In genomic region chr5:39426136-39426535, GRCh38 we compare ENCODE assay signal across 15 cellular contexts. TPM values are rescaled to one million over a fixed set of nuclear protein-coding genes. Genes with fewer than 3 reads are reported as not detected.
DNase-seq lines count a peak whose midpoint lies in the region; ATAC-seq and TF ChIP-seq lines count a peak whose summit lies in the region.
"Had no signal": no experiment of that assay in that cellular context is flagged by ENCODE, and none has a peak within 500 bp of the region (broad histone marks: within the 10 kb centered on the region; RNA-seq: fewer than 3 reads in every experiment).

No MANE protein-coding gene starts in this region.

- H3K36me3 ChIP-seq in heart left ventricle (no peaks in the 10 kb centered on the region), endodermal cell (ENCODE audit: control insufficient read depth, insufficient read depth, low read length) (no peaks in the 10 kb centered on the region), muscle layer of duodenum (ENCODE audit: control insufficient read depth in 1 of 2, insufficient read depth in 2 of 2, low read length in 2 of 2) (peaks cover 0 to 7% of the 10 kb centered on the region in 2 donors), upper lobe of left lung (no peaks in the 10 kb centered on the region)

- 34 to 55% (median 51%) methylated on average over 5 of the region's 5 CpGs for WGBS in heart left ventricle, 4 donors
- 86 to 100% methylated on average over 1 to 5 of the region's 5 CpGs for WGBS in endodermal cell (ENCODE audit: insufficient coverage in 1 of 2, insufficient read length in 1 of 2), 2 experiments
- 63 to 75% methylated on average over 4 to 5 of the region's 5 CpGs for WGBS in upper lobe of left lung, 2 donors

- no peaks in the 10 kb centered on the region for H3K9me3 Mint-ChIP-seq in endodermal cell
- H3K9me3 Mint-ChIP-seq: activated B cell treated with CpG ODN at 0.5 μM for 24 hours; activated T-helper 1 cell treated with anti-CD3 and anti-CD28 coated beads, Interleukin-12 subunit alpha, Interleukin-12 subunit beta, Interleukin-2, Interleukin-4 antibody, amounts not matched to agents 30 ng/mL and 10 ng/mL and 1 ng/mL, durations not matched to agents 14 hours and 24 hours and 36 hours; central memory CD8-positive, alpha-beta T cell had no signal

- intact Hi-C loops in heart left ventricle (cut with DNase I) (loop anchor here in 5 of 10 donors (5.0 to 10.0 kb wide), 5 partner anchors 79 to 121 kb away; no protein-coding TSS in a partner anchor), left cardiac atrium (cut with DNase I) (no loop called here)

- TF ChIP-seq EP300 in upper lobe of left lung (IDR thresholded peaks at IDR 0.05), result no peak

- peak overlapping the region in 7 of 12 donors; percentile 65 to 76 (median 70) for H3K4me3 ChIP-seq in heart left ventricle
- H3K4me3 ChIP-seq in endodermal cell (ENCODE audit: low read length), result no peak overlapping the region
- H3K4me3 ChIP-seq in muscle layer of duodenum (ENCODE audit: low read depth in 1 of 2, low read length in 2 of 2), result no peak overlapping the region
- no peak overlapping the region for H3K4me3 ChIP-seq in upper lobe of left lung
- H3K4me3 ChIP-seq: GM12878 had no signal

- no peak for TF ChIP-seq CTCF in heart left ventricle (IDR thresholded peaks at IDR 0.05)
- no peak for TF ChIP-seq CTCF in endodermal cell (conservative IDR thresholded peaks at IDR 0.05)
- TF ChIP-seq CTCF in upper lobe of left lung (IDR thresholded peaks at IDR 0.05), result no peak

- H3K36me3 Mint-ChIP-seq in endodermal cell (ENCODE audit: low read depth) (no peaks in the 10 kb centered on the region), T-helper 17 cell (ENCODE audit: low read depth) (peaks cover 2% of the 10 kb centered on the region)

- peaks cover 3% of the 10 kb centered on the region for H3K27me3 Mint-ChIP-seq in endodermal cell (ENCODE audit: insufficient read depth)
- H3K27me3 Mint-ChIP-seq in T-helper 17 cell, result peaks cover 63% of the 10 kb centered on the region

- H3K27ac ChIP-seq in heart left ventricle (peak overlapping the region in 11 of 12 donors; percentile 6 to 91 (median 74)), endodermal cell (ENCODE audit: low read depth, low read length) (no peak overlapping the region), muscle layer of duodenum (ENCODE audit: low read length) (peak overlapping the region; percentile 56), upper lobe of left lung (peak overlapping the region in 3 of 4 donors; percentile 22 to 85 (median 64))

- ATAC-seq in heart left ventricle (peak in 2 of 4 donors; percentile 1 to 12), left cardiac atrium (no peak), upper lobe of left lung (ENCODE audit: low FRiP score in 2 of 2) (no peak), HG03521 (IDR thresholded peaks at IDR 0.05; ENCODE audit: unreplicated experiment) (no peak), GM21717 (IDR thresholded peaks at IDR 0.05; ENCODE audit: unreplicated experiment) (no peak), T-helper 17 cell (no peak)
- ATAC-seq: GM12878 had no signal

- peak overlapping the region; percentile 81 for H3K4me3 Mint-ChIP-seq in endodermal cell
- H3K4me3 Mint-ChIP-seq in T-helper 17 cell, result no peak overlapping the region
- H3K4me3 Mint-ChIP-seq: activated B cell treated with CpG ODN at 0.5 μM for 24 hours; activated T-helper 1 cell treated with anti-CD3 and anti-CD28 coated beads, Interleukin-12 subunit alpha, Interleukin-12 subunit beta, Interleukin-2, Interleukin-4 antibody, amounts not matched to agents 30 ng/mL and 10 ng/mL and 1 ng/mL, durations not matched to agents 14 hours and 24 hours and 36 hours had no signal

- TF ChIP-seq POLR2A in heart left ventricle (IDR thresholded peaks at IDR 0.05) (no peak), upper lobe of left lung (IDR thresholded peaks at IDR 0.05) (no peak)

- H3K4me1 Mint-ChIP-seq in endodermal cell (peaks cover 25% of the 10 kb centered on the region), T-helper 17 cell (peaks cover 8% of the 10 kb centered on the region)

- H3K9ac ChIP-seq in endodermal cell (ENCODE audit: extremely low read depth, low read length, poor library complexity, severe bottlenecking), result no peak overlapping the region

- DNase-seq in heart left ventricle, result no peak
- DNase-seq in left cardiac atrium, result no peak
- DNase-seq in endodermal cell, result no peak
- DNase-seq in upper lobe of left lung, result no peak
- DNase-seq in T-helper 17 cell, result no peak
- DNase-seq: activated B cell treated with CpG ODN at 0.5 μM for 24 hours, islet precursor cell, MM.1S, NCI-H510A had no signal

- H3K27me3 ChIP-seq in heart left ventricle (peaks cover 0 to 5% (median 0%) of the 10 kb centered on the region in 9 donors), endodermal cell (ENCODE audit: control insufficient read depth, insufficient read depth, low read length, poor library complexity, severe bottlenecking) (no peaks in the 10 kb centered on the region), muscle layer of duodenum (ENCODE audit: low read depth, low read length) (no peaks in the 10 kb centered on the region), upper lobe of left lung (no peaks in the 10 kb centered on the region)

- no peaks in the 10 kb centered on the region for H3K9me3 ChIP-seq in heart left ventricle
- H3K9me3 ChIP-seq in endodermal cell (ENCODE audit: control insufficient read depth, low read length), result no peaks in the 10 kb centered on the region
- H3K9me3 ChIP-seq in muscle layer of duodenum (ENCODE audit: control insufficient read depth in 1 of 2, low read length in 2 of 2), result no peaks in the 10 kb centered on the region
- no peaks in the 10 kb centered on the region for H3K9me3 ChIP-seq in upper lobe of left lung
- H3K9me3 ChIP-seq in T-helper 17 cell (ENCODE audit: control insufficient read depth, low read length, poor library complexity, severe bottlenecking), result no peaks in the 10 kb centered on the region

- H3K27ac Mint-ChIP-seq in endodermal cell, result no peak overlapping the region
- no peak overlapping the region for H3K27ac Mint-ChIP-seq in T-helper 17 cell
- H3K27ac Mint-ChIP-seq: activated B cell treated with CpG ODN at 0.5 μM for 24 hours; activated T-helper 1 cell treated with anti-CD3 and anti-CD28 coated beads, Interleukin-12 subunit alpha, Interleukin-12 subunit beta, Interleukin-2, Interleukin-4 antibody, amounts not matched to agents 30 ng/mL and 10 ng/mL and 1 ng/mL, durations not matched to agents 14 hours and 24 hours and 36 hours had no signal

- H3K4me1 ChIP-seq in heart left ventricle, result peaks cover 0 to 45% (median 33%) of the 10 kb centered on the region in 12 donors
- peaks cover 12% of the 10 kb centered on the region for H3K4me1 ChIP-seq in endodermal cell (ENCODE audit: control insufficient read depth, insufficient read depth, low read length)
- H3K4me1 ChIP-seq in muscle layer of duodenum (ENCODE audit: control insufficient read depth in 1 of 2, insufficient read depth in 2 of 2, low read length in 2 of 2), result peaks cover 3 to 4% of the 10 kb centered on the region in 2 donors
- peaks cover 25 to 31% (median 29%) of the 10 kb centered on the region in 4 donors for H3K4me1 ChIP-seq in upper lobe of left lung

RNA-seq across cellular contexts. Expression of gene DAB2, which starts 1.4 kb away (rescaled TPM):
- total RNA-seq in heart left ventricle (100 to 1,000 TPM in 1 of 9 donors, 10 to 100 TPM in 8; 17.6 to 157 (median 26.1) TPM), left cardiac atrium (10 to 100 TPM; 58.2 to 67.3 TPM), endodermal cell (10 to 100 TPM; 12.3 to 23.8 TPM), upper lobe of left lung (100 to 1,000 TPM; 100 to 177 (median 144) TPM), T-helper 17 cell (10 to 100 TPM in 1 of 2 donors, 1 to 10 TPM in 1; 1.9 to 37.2 TPM)
- polyA plus RNA-seq in heart left ventricle, result 1 to 10 TPM; 7.8 to 9.5 TPM
- polyA plus RNA-seq in endodermal cell (2013, experiment 1 of 2), result 12.8 TPM
- 12.7 TPM for polyA plus RNA-seq in endodermal cell (2013, experiment 2 of 2)
- total RNA-seq: activated B cell treated with CpG ODN at 0.5 μM for 24 hours; activated T-helper 1 cell treated with anti-CD3 and anti-CD28 coated beads, Interleukin-12 subunit alpha, Interleukin-12 subunit beta, Interleukin-2, Interleukin-4 antibody, amounts not matched to agents 30 ng/mL and 10 ng/mL and 1 ng/mL, durations not matched to agents 14 hours and 24 hours and 36 hours had no signal

Comparison
In these comparisons a context has a peak if more than half of its experiments do, and no peak if none do; other contexts are left out.
1. H3K4me3 ChIP-seq: peak in heart left ventricle (7 of 12); none in endodermal cell (single experiment), muscle layer of duodenum (0 of 2) and upper lobe of left lung (0 of 4).